ENCODE assay signal across 9 cellular contexts in the genomic region with DNA sequence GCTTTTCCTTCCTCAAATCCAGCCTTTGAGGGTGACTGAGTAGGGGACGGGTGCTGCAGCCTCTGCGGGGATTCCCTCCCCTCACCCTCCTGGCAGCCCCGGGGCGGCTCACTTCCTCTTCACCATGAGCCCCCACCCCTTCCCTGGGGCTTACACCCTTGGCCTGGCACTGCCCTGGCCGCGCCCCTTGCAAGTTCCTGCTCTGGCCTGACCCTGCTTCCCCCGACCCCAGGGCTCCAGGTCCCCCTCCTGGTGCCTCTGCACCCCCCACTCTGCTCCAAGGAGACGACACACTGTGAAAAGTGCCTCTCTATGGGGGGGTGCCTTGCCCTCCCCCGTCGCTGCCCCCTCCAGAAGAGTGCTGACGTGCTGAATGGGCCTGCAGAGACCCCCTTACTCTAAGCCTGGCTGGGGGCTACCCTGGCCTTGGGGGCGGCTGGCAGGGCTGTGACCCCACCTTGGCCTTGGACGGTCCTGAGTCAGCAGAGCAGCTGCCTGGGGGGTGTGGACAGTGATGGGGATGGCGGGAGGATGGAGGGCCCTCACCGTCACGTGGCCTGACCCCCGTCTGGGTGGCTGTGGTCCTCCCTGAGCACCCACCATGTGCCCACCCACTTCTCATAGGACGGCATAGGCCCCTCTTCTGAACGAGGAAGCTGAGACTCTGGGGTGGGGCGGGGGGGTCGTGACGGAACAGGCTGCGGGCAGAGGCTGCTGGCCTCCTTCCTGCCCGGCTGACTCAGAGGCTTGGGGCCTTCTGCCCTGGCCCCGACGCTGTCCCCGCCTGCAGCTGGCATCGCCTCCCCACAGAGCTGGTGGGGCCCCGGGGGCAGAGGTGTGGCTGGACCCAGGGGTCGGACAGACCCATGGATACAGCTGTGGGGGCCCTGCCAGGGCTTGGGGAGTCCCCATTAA. TPM values are rescaled to one million over a fixed set of nuclear protein-coding genes. Genes with fewer than 3 reads are reported as not detected.
DNase-seq lines count a peak whose midpoint lies in the region; TF ChIP-seq lines count a peak whose summit lies in the region.
"Had no signal": no experiment of that assay in that cellular context is flagged by ENCODE, and none has a peak within 500 bp of the region (broad histone marks: within the 10 kb centered on the region; RNA-seq: fewer than 3 reads in every experiment).

No MANE protein-coding gene starts in this region.

- no peak overlapping the region for H3K23ac ChIP-seq in mesendoderm (ENCODE audit: low read length)

- H2AK5ac ChIP-seq in mesendoderm (ENCODE audit: low read length) = no peak overlapping the region

- H3K4me2 ChIP-seq in mesendoderm (ENCODE audit: low read length) = no peak overlapping the region

- no peak overlapping the region for H3K4ac ChIP-seq in mesendoderm (ENCODE audit: low read depth, low read length)

- WGBS in mesendoderm (ENCODE audit: extremely low coverage, insufficient coverage, low lambda C conversion rate) = no CpG with 5 or more reads among the region's 30 CpGs

- no peak overlapping the region for H2BK120ac ChIP-seq in mesendoderm (ENCODE audit: low read depth, low read length)

- peak; percentile 10 for TF ChIP-seq POLR2A in GM18526 (IDR thresholded peaks at IDR 0.05; ENCODE audit: extremely low read depth, insufficient read length)

- no peak overlapping the region for H4K8ac ChIP-seq in mesendoderm (ENCODE audit: low read depth, low read length)

- H3K9me3 ChIP-seq in mucosa of stomach (ENCODE audit: control insufficient read depth, low read length) = no peaks in the 10 kb centered on the region

- DNase-seq in HK-2 (ENCODE audit: unreplicated experiment) (peak; percentile 88), UCSD-AML1 (lab: John Stamatoyannopoulos, UW; ENCODE audit: unreplicated experiment) (peak; percentile 72), dermis blood vessel endothelial cell (peak; percentile 61), NCI-H524 (lab: John Stamatoyannopoulos, UW) (no peak), NCI-H2107 treated with DMSO at 0.1 percent for 48 hours (lab: John Stamatoyannopoulos, UW; ENCODE audit: unreplicated experiment) (no peak), mesendoderm (no peak)

- no peak overlapping the region for H2BK15ac ChIP-seq in mesendoderm (replicated peaks; ENCODE audit: low read depth)

- H2BK5ac ChIP-seq in mesendoderm (ENCODE audit: low read length) = no peak overlapping the region

- H3K27me3 ChIP-seq in mucosa of stomach (ENCODE audit: control insufficient read depth, insufficient read depth, low read length) (no peaks in the 10 kb centered on the region), mesendoderm (ENCODE audit: insufficient read depth, low read length, poor library complexity) (no peaks in the 10 kb centered on the region)

- no peak overlapping the region for H3K56ac ChIP-seq in mesendoderm (ENCODE audit: low read length)

- no peak overlapping the region for H3K4me3 ChIP-seq in mucosa of stomach (ENCODE audit: low read length)
- no peak overlapping the region for H3K4me3 ChIP-seq in mesendoderm (ENCODE audit: low read length)
- H3K4me3 ChIP-seq: SK-N-MC had no signal

- no peaks in the 10 kb centered on the region for H3K79me2 ChIP-seq in mesendoderm (ENCODE audit: control insufficient read depth, insufficient read depth, low read length)

- no peak overlapping the region for H4K5ac ChIP-seq in mesendoderm (ENCODE audit: low read length)

- H3K18ac ChIP-seq in mesendoderm (ENCODE audit: low read length) = no peak overlapping the region

- H3K27ac ChIP-seq in mesendoderm (ENCODE audit: low read depth, low read length) = no peak overlapping the region
- H3K27ac ChIP-seq: SK-N-MC had no signal

- peaks cover 33% of the 10 kb centered on the region for H3K36me3 ChIP-seq in mucosa of stomach (ENCODE audit: control insufficient read depth, insufficient read depth, low read length)
- no peaks in the 10 kb centered on the region for H3K36me3 ChIP-seq in mesendoderm (ENCODE audit: control insufficient read depth, insufficient read depth, low read length)

- H3K4me1 ChIP-seq in mucosa of stomach (ENCODE audit: control insufficient read depth, insufficient read depth, low read length) (peaks cover 68% of the 10 kb centered on the region), mesendoderm (ENCODE audit: control insufficient read depth, low read depth, low read length) (no peaks in the 10 kb centered on the region)

- no peaks in the 10 kb centered on the region for H3K79me1 ChIP-seq in mesendoderm (ENCODE audit: low read length)

- H3K9ac ChIP-seq in mucosa of stomach (ENCODE audit: low read length) (peak overlapping the region; percentile 39), mesendoderm (ENCODE audit: low read length) (no peak overlapping the region)

RNA-seq across cellular contexts. Expression of a gene that starts 9.8 kb away (rescaled TPM):
- total RNA-seq in dermis blood vessel endothelial cell = 26.4 and 36.4 TPM in 2 replicates
- polyA plus RNA-seq in mesendoderm (2013, experiment 1 of 2) = 1.2 TPM
- polyA plus RNA-seq in mesendoderm (2013, experiment 2 of 2) = 1.7 TPM

RNA-seq across cellular contexts. Expression of a gene that starts 25.9 kb away (rescaled TPM):
- total RNA-seq in dermis blood vessel endothelial cell = 31.7 and 38.0 TPM in 2 replicates
- 18.2 TPM for polyA plus RNA-seq in mesendoderm (2013, experiment 1 of 2)
- polyA plus RNA-seq in mesendoderm (2013, experiment 2 of 2) = 18.3 TPM

RNA-seq across cellular contexts. Expression of a gene that starts 29.4 kb away (rescaled TPM):
- total RNA-seq in dermis blood vessel endothelial cell = 6.0 and 10.4 TPM in 2 replicates
- 3.1 TPM for polyA plus RNA-seq in mesendoderm (2013, experiment 1 of 2)
- polyA plus RNA-seq in mesendoderm (2013, experiment 2 of 2) = 2.8 TPM

RNA-seq across cellular contexts. Expression of a gene that starts 53.2 kb away (rescaled TPM):
- not detected in 2 replicates for total RNA-seq in dermis blood vessel endothelial cell
- polyA plus RNA-seq in mesendoderm (2013, experiment 1 of 2) = not detected
- polyA plus RNA-seq in mesendoderm (2013, experiment 2 of 2) = not detected

Comparison
In these comparisons a context has a peak if more than half of its experiments do, and no peak if none do; other contexts are left out.
1. DNase-seq: peak in HK-2 (single experiment), UCSD-AML1 (single experiment) and dermis blood vessel endothelial cell (single experiment); none in NCI-H524 (0 of 2), NCI-H2107 treated with DMSO at 0.1 percent for 48 hours (single experiment) and mesendoderm (single experiment).